1 cellular context compared by ENCODE assay signal in genomic region chr7:157563467-157564135, GRCh38.
A peak's percentile ranks its signal among the peaks of the same experiment; 100 is the strongest.
TF ChIP-seq lines count a peak whose summit lies in the region.
"Not testable (repeated sequence)": the region's sequence is repeated elsewhere in the genome, so short reads cannot be mapped to it uniquely, and the experiment has no call there.

No MANE protein-coding gene starts in this region.

TF ChIP-seq in K562, 482 proteins besides CTCF, POLR2A, EP300 and RAD21 (continued from another document):
- TF ChIP-seq MGA (IDR thresholded peaks at IDR 0.05) (peak; percentile 48), USF1 (CRISPR knock-in tag; IDR thresholded peaks at IDR 0.05) (peak; percentile 77), CBFB (CRISPR knock-in tag; IDR thresholded peaks at IDR 0.05) (peak; percentile 72; the same call in 1 of the 2 replicates), MAX (CRISPR knock-in tag; IDR thresholded peaks at IDR 0.05) (peak; percentile 98), CREB1 (CRISPR knock-in tag; IDR thresholded peaks at IDR 0.05) (peak; percentile 55; the same call in 1 of the 2 replicates), ZNF263 (CRISPR knock-in tag; IDR thresholded peaks at IDR 0.05; ENCODE audit: borderline replicate concordance) (peak; percentile 61; the same call in 1 of the 2 replicates), E2F6 (IDR thresholded peaks at IDR 0.05; ENCODE audit: borderline replicate concordance in 1 of 2, extremely low read depth in 1 of 2, insufficient read depth in 1 of 2, insufficient read length in 1 of 2, low read depth in 1 of 2, low read length in 1 of 2, poor library complexity in 1 of 2, severe bottlenecking in 1 of 2) (peak; percentile 69 to 78), ZNF121 (CRISPR knock-in tag; conservative IDR thresholded peaks at IDR 0.05) (peak; percentile 57), FOXK1 (CRISPR knock-in tag; IDR thresholded peaks at IDR 0.05; ENCODE audit: borderline replicate concordance) (0 out of 2 replicates have a peak, but pooled peaks have one; percentile 67), ZNF232 (CRISPR knock-in tag; IDR thresholded peaks at IDR 0.05) (peak; percentile 95), JUN (CRISPR knock-in tag; IDR thresholded peaks at IDR 0.05; ENCODE audit: borderline replicate concordance) (peak; percentile 69; the same call in 1 of the 2 replicates), ATF2 (CRISPR knock-in tag; IDR thresholded peaks at IDR 0.05) (peak; percentile 58; the same call in 1 of the 2 replicates), ZNF740 (CRISPR knock-in tag; IDR thresholded peaks at IDR 0.05) (0 out of 2 replicates have a peak, but pooled peaks have one; percentile 19), TEAD4 (CRISPR knock-in tag; IDR thresholded peaks at IDR 0.05; ENCODE audit: borderline replicate concordance) (peak; percentile 95), FOXM1 (CRISPR knock-in tag; IDR thresholded peaks at IDR 0.05; ENCODE audit: low read depth) (0 out of 2 replicates have a peak, but pooled peaks have one; percentile 38), CBX3 (IDR thresholded peaks at IDR 0.05; ENCODE audit: borderline replicate concordance in 1 of 2, low read length in 2 of 2) (peak in 1 of 2 experiments; percentile 74; a peak in 1 of 3 replicates), IRF2 (CRISPR knock-in tag; IDR thresholded peaks at IDR 0.05) (peak; percentile 81; the same call in 1 of the 2 replicates), ZNF224 (CRISPR knock-in tag; IDR thresholded peaks at IDR 0.05) (peak; percentile 88; the same call in 1 of the 2 replicates), ARID4B (CRISPR knock-in tag; IDR thresholded peaks at IDR 0.05) (0 out of 2 replicates have a peak, but pooled peaks have one; percentile 5), FOXP1 (CRISPR knock-in tag; IDR thresholded peaks at IDR 0.05) (peak; percentile 83; the same call in 1 of the 2 replicates), ZNF511 (CRISPR knock-in tag; IDR thresholded peaks at IDR 0.05) (peak; percentile 82)
- not testable (repeated sequence) for TF ChIP-seq CREB1 (IDR thresholded peaks at IDR 0.05); JUN (IDR thresholded peaks at IDR 0.05; ENCODE audit: borderline replicate concordance, low read depth, low read length); ZNF740 (tag; IDR thresholded peaks at IDR 0.05); TEAD4 (IDR thresholded peaks at IDR 0.05; ENCODE audit: low read length); FOXM1 (IDR thresholded peaks at IDR 0.05; ENCODE audit: low read depth)
